ENCODE assay signal across 3 cellular contexts in genomic region chr4:151611960-151612359, GRCh38.
"Had no signal": no experiment of that assay in that cellular context is flagged by ENCODE, and none has a peak within 500 bp of the region (broad histone marks: within the 10 kb centered on the region; RNA-seq: fewer than 3 reads in every experiment).

No MANE protein-coding gene starts in this region.

- FAIRE-seq: HTR-8/SVneo had no signal

- H3K27ac ChIP-seq: HL-60 had no signal

- H3K4me3 ChIP-seq: K562 had no signal
